In the genomic region with DNA sequence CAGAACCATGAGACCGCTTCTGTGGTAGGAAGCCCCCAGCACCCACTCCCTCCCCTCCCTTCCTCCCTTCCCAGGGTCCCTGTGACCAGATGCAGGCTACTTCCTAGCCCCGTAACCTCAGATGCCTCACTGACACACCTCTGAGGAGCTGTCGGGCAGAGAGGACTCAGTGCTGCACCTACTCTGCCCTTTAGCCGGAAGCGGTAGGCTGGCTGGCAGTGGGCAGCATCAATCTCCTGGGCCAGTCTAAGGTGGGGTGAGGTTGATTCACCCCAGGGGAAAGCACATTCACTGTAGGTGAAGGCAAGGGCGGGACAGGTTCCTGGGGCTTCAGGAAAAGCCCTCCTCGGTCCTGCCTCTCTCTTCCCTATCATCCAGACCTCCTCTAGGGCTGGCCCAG, we compare ENCODE assay signal across 31 cellular contexts. TPM values are rescaled to one million over a fixed set of nuclear protein-coding genes. Genes with fewer than 3 reads are reported as not detected.
"Had no signal": no experiment of that assay in that cellular context is flagged by ENCODE, and none has a peak within 500 bp of the region (broad histone marks: within the 10 kb centered on the region; RNA-seq: fewer than 3 reads in every experiment).

No MANE protein-coding gene starts in this region.

- H3K9me3 Mint-ChIP-seq: activated naive CD4-positive, alpha-beta T cell treated with anti-CD3 and anti-CD28 coated beads for 36 hours; activated naive CD8-positive, alpha-beta T cell treated with anti-CD3 and anti-CD28 coated beads for 36 hours; immature natural killer cell; naive thymus-derived CD4-positive, alpha-beta T cell; neural crest cell; WTC11 had no signal

- H3K9me3 ChIP-seq: adrenal gland, body of pancreas, heart left ventricle, right atrium auricular region, stomach, suprapubic skin, tibial artery had no signal

- H3K4me3 ChIP-seq: adrenal gland, body of pancreas, cardiac muscle cell, coronary artery, heart left ventricle, right atrium auricular region, stomach, suprapubic skin, tibial artery had no signal

- H3K27ac ChIP-seq: adrenal gland, body of pancreas, cardiac muscle cell, coronary artery, parathyroid adenoma, suprapubic skin, tibial artery had no signal

- H3K4me1 Mint-ChIP-seq: immature natural killer cell, WTC11 had no signal

- ATAC-seq: activated CD4-positive, alpha-beta T cell treated with anti-CD3 and anti-CD28 coated beads for 36 hours; activated CD8-positive, alpha-beta memory T cell treated with anti-CD3 and anti-CD28 coated beads, Interleukin-2, amount 10 ng/mL, durations not matched to agents 7 days and 5 days; activated CD8-positive, alpha-beta T cell treated with anti-CD3 and anti-CD28 coated beads, Interleukin-2, amount 10 ng/mL, durations not matched to agents 7 days and 5 days; naive thymus-derived CD4-positive, alpha-beta T cell; WTC11 had no signal

- H3K27me3 Mint-ChIP-seq: activated CD4-positive, alpha-beta T cell treated with anti-CD3 and anti-CD28 coated beads for 36 hours; activated CD8-positive, alpha-beta memory T cell treated with anti-CD3 and anti-CD28 coated beads, Interleukin-2, amount 10 ng/mL, durations not matched to agents 7 days and 5 days; activated naive CD8-positive, alpha-beta T cell treated with anti-CD3 and anti-CD28 coated beads for 36 hours; naive thymus-derived CD4-positive, alpha-beta T cell had no signal

- H3K27me3 ChIP-seq: adrenal gland, body of pancreas, cardiac muscle cell, heart left ventricle, right atrium auricular region, stomach, suprapubic skin, tibial artery had no signal

- H3K4me1 ChIP-seq: adrenal gland had no signal

- H3K36me3 Mint-ChIP-seq: activated CD8-positive, alpha-beta memory T cell treated with anti-CD3 and anti-CD28 coated beads, Interleukin-2, amount 10 ng/mL, durations not matched to agents 7 days and 5 days; activated naive CD8-positive, alpha-beta T cell treated with anti-CD3 and anti-CD28 coated beads for 36 hours; WTC11 had no signal

- H3K27ac Mint-ChIP-seq: activated CD4-positive, alpha-beta T cell treated with anti-CD3 and anti-CD28 coated beads for 36 hours; activated CD8-positive, alpha-beta memory T cell treated with anti-CD3 and anti-CD28 coated beads, Interleukin-2, amount 10 ng/mL, durations not matched to agents 7 days and 5 days; activated naive CD4-positive, alpha-beta T cell treated with anti-CD3 and anti-CD28 coated beads for 36 hours; activated naive CD8-positive, alpha-beta T cell treated with anti-CD3 and anti-CD28 coated beads for 36 hours; immature natural killer cell; WTC11 had no signal

- DNase-seq: activated CD4-positive, alpha-beta T cell treated with anti-CD3 and anti-CD28 coated beads for 36 hours; activated CD8-positive, alpha-beta memory T cell treated with anti-CD3 and anti-CD28 coated beads, Interleukin-2, amount 10 ng/mL, durations not matched to agents 7 days and 5 days; activated CD8-positive, alpha-beta T cell treated with anti-CD3 and anti-CD28 coated beads, Interleukin-2, amount 10 ng/mL, durations not matched to agents 7 days and 5 days; activated effector memory CD4-positive, alpha-beta T cell treated with anti-CD3 and anti-CD28 coated beads, Interleukin-2, amount 50 U/mL, for 16 hours; activated naive CD8-positive, alpha-beta T cell treated with anti-CD3 and anti-CD28 coated beads for 36 hours; adrenal gland; aorta; foreskin fibroblast; hypothalamus; immature natural killer cell; midbrain; naive thymus-derived CD4-positive, alpha-beta T cell; occipital lobe; stimulated activated CD4-positive, alpha-beta T cell treated with anti-CD3 and anti-CD28 coated beads, Interleukin-2, amount 100 ng/mL, for 48 hours; T-helper 2 cell had no signal

- H3K4me3 Mint-ChIP-seq: activated CD4-positive, alpha-beta T cell treated with anti-CD3 and anti-CD28 coated beads for 36 hours; activated CD8-positive, alpha-beta memory T cell treated with anti-CD3 and anti-CD28 coated beads, Interleukin-2, amount 10 ng/mL, durations not matched to agents 7 days and 5 days; activated CD8-positive, alpha-beta T cell treated with anti-CD3 and anti-CD28 coated beads, Interleukin-2, amount 10 ng/mL, durations not matched to agents 7 days and 5 days; activated naive CD4-positive, alpha-beta T cell treated with anti-CD3 and anti-CD28 coated beads for 36 hours; activated naive CD8-positive, alpha-beta T cell treated with anti-CD3 and anti-CD28 coated beads for 36 hours; immature natural killer cell; naive thymus-derived CD4-positive, alpha-beta T cell; neural crest cell; WTC11 had no signal

RNA-seq across cellular contexts. Expression of a gene that starts 58.1 kb away (rescaled TPM):
- total RNA-seq: activated CD8-positive, alpha-beta T cell treated with anti-CD3 and anti-CD28 coated beads, Interleukin-2, amount 10 ng/mL, durations not matched to agents 7 days and 5 days; body of pancreas; cerebellum; endothelial cell of umbilical vein; left lobe of liver; neural crest cell; occipital lobe; pulmonary artery endothelial cell; suprapubic skin; WTC11 had no signal
- polyA plus RNA-seq: endothelial cell of umbilical vein; naive thymus-derived CD4-positive, alpha-beta T cell had no signal
